Comparison of ENCODE assay signal across 8 cellular contexts in the genomic region with DNA sequence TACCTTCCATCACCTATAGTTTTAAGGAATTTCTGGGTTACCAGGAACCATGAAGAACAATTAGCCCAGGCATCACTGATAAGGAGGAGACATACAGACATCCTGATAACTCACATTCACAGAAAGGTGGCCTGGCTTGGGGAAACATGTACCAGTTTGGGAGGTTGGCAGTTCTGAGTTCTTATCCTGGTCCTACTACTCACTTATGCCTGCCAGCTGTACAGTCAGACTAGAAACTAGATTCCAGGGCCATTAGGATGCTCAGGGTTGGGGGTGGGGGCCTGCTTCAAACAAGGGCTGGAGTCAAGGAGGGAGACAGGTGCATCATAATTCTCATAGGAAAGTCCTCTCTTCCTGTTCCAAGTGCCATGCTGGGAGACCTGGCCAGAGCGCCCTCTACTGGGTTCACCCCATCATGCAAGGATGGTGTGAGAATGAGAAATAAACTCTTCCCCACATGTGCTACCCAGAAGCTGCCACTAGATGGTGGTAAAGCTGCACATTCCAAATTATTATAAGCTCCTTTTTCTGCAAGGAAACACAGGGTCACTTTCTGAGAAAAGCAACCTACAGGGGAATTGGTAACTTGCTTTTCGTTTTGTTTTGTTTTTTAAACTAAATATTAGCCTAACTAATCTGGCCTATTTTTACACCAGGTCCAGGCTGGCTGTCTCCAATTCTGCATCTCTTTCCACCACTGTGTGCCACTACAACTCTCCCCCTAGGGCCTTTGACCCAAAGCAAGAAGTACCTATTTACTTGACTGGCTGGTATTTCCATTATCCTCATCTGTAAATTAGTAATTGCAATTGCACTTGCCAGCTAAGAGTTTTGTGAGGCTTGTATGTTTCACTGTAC. TPM values are rescaled to one million over a fixed set of nuclear protein-coding genes. Genes with fewer than 3 reads are reported as not detected.
DNase-seq lines count a peak whose midpoint lies in the region; ATAC-seq and TF ChIP-seq lines count a peak whose summit lies in the region.

No MANE protein-coding gene starts in this region.

- H2AFZ ChIP-seq in Karpas-422 (ENCODE audit: low read length): no peak overlapping the region

- H3K4me3 Mint-ChIP-seq in activated naive CD4-positive, alpha-beta T cell treated with anti-CD3 and anti-CD28 coated beads for 36 hours: no peak overlapping the region

- H3K4me2 ChIP-seq in Karpas-422 (ENCODE audit: low read depth, low read length, poor library complexity, severe bottlenecking): no peak overlapping the region

- H3K9ac ChIP-seq in Karpas-422 (ENCODE audit: low read length): no peak overlapping the region

- intact Hi-C loops in activated naive CD4-positive, alpha-beta T cell treated with anti-CD3 and anti-CD28 coated beads for 36 hours (cut with micrococcal nuclease): loop anchor here (1.0 to 2.0 kb wide), 3 partner anchors 39 to 161 kb away; no protein-coding TSS in a partner anchor
- intact Hi-C loops in psoas muscle (cut with DNase I): no loop called here

- H3K27me3 ChIP-seq in Karpas-422 (ENCODE audit: low read length): no peaks in the 10 kb centered on the region
- no peaks in the 10 kb centered on the region for H3K27me3 ChIP-seq in psoas muscle (ENCODE audit: insufficient read depth in 3 of 3, low read length in 2 of 3)

- peak; percentile 80 for DNase-seq in DMS53 treated with DMSO at 0.1 percent for 48 hours (lab: John Stamatoyannopoulos, UW; ENCODE audit: unreplicated experiment)
- DNase-seq in Karpas-422: peak; percentile 85
- DNase-seq in SHP77 (lab: John Stamatoyannopoulos, UW): peak; percentile 66 to 81
- DNase-seq in activated naive CD4-positive, alpha-beta T cell treated with anti-CD3 and anti-CD28 coated beads for 36 hours: peak; percentile 88
- peak; percentile 60 for DNase-seq in glomerular visceral epithelial cell (ENCODE audit: extremely low spot score)
- DNase-seq in psoas muscle: peak in 1 of 2 donors; percentile 29

- H4K20me1 ChIP-seq in Karpas-422 (ENCODE audit: insufficient read depth, low read depth, low read length): no peaks in the 10 kb centered on the region

- H3K36me3 Mint-ChIP-seq in activated naive CD4-positive, alpha-beta T cell treated with anti-CD3 and anti-CD28 coated beads for 36 hours (ENCODE audit: low read depth): peaks cover 83% of the 10 kb centered on the region

- H3K9me3 Mint-ChIP-seq in activated naive CD4-positive, alpha-beta T cell treated with anti-CD3 and anti-CD28 coated beads for 36 hours: peaks cover 5% of the 10 kb centered on the region

- WGBS in psoas muscle, 3 donors: 5 to 10% (median 9%) methylated on average over 2 of the region's 2 CpGs

- no peaks in the 10 kb centered on the region for H3K79me2 ChIP-seq in Karpas-422 (ENCODE audit: low read length)

- peaks cover 28% of the 10 kb centered on the region for H3K4me1 Mint-ChIP-seq in activated naive CD4-positive, alpha-beta T cell treated with anti-CD3 and anti-CD28 coated beads for 36 hours (ENCODE audit: low read depth)

- no peak overlapping the region for H3K27ac ChIP-seq in Karpas-422 (ENCODE audit: low read length)
- no peak overlapping the region for H3K27ac ChIP-seq in psoas muscle

- peak; percentile 54 for TF ChIP-seq CTCF in psoas muscle (IDR thresholded peaks at IDR 0.05)

- peak overlapping the region; percentile 22 for H3K27ac Mint-ChIP-seq in activated naive CD4-positive, alpha-beta T cell treated with anti-CD3 and anti-CD28 coated beads for 36 hours

- H3K36me3 ChIP-seq in Karpas-422 (ENCODE audit: insufficient read depth, low read length) (no peaks in the 10 kb centered on the region), psoas muscle (ENCODE audit: insufficient read depth in 1 of 2, low read depth in 1 of 2) (peaks cover 0 to 4% of the 10 kb centered on the region in 2 donors)

- CTCF ChIA-PET in activated naive CD4-positive, alpha-beta T cell treated with anti-CD3 and anti-CD28 coated beads for 36 hours (lab: Charles Lee): interaction anchor here (0.6 to 4.0 kb wide), 61 partner anchors 9 to 246 kb away, joined by 3 to 68 read pairs (median 4); a partner anchor contains a TSS

- H3K4me3 ChIP-seq in Karpas-422 (ENCODE audit: low read length) (no peak overlapping the region), psoas muscle (no peak overlapping the region)

- no peaks in the 10 kb centered on the region for H3K9me2 ChIP-seq in Karpas-422 (replicated peaks; ENCODE audit: insufficient read depth, low read length)

- H3K27me3 Mint-ChIP-seq in activated naive CD4-positive, alpha-beta T cell treated with anti-CD3 and anti-CD28 coated beads for 36 hours (ENCODE audit: low read depth): no peaks in the 10 kb centered on the region

- no peaks in the 10 kb centered on the region for H3K4me1 ChIP-seq in Karpas-422 (ENCODE audit: low read length)
- no peaks in the 10 kb centered on the region for H3K4me1 ChIP-seq in psoas muscle

- H3K9me3 ChIP-seq in Karpas-422 (ENCODE audit: low read length) (no peaks in the 10 kb centered on the region), psoas muscle (no peaks in the 10 kb centered on the region)

- no peak for ATAC-seq in psoas muscle
- ATAC-seq in GM19397 (IDR thresholded peaks at IDR 0.05; ENCODE audit: unreplicated experiment): no peak
- no peak for ATAC-seq in GM21619 (IDR thresholded peaks at IDR 0.05; ENCODE audit: unreplicated experiment)

RNA-seq across cellular contexts. Expression of a gene that starts 14.5 kb away (rescaled TPM):
- total RNA-seq in Karpas-422 (2014; rRNA removed; shearing (Covaris generic); ENCODE audit: low replicate concordance): 3.0 and 6.3 TPM in 2 replicates
- total RNA-seq in activated naive CD4-positive, alpha-beta T cell treated with anti-CD3 and anti-CD28 coated beads for 36 hours: 100 to 1,000 TPM; 191 to 196 TPM
- 1 to 10 TPM; 2.1 to 8.4 (median 3.7) TPM for total RNA-seq in psoas muscle
- polyA plus RNA-seq in psoas muscle: 1 to 10 TPM; 1.5 to 1.8 (median 1.7) TPM

RNA-seq across cellular contexts. Expression of a gene that starts 54.5 kb away (rescaled TPM):
- 6.3 and 7.9 TPM in 2 replicates for total RNA-seq in Karpas-422 (2014; rRNA removed; shearing (Covaris generic); ENCODE audit: low replicate concordance)
- 10 to 100 TPM; 26.1 to 28.0 TPM for total RNA-seq in activated naive CD4-positive, alpha-beta T cell treated with anti-CD3 and anti-CD28 coated beads for 36 hours
- total RNA-seq in psoas muscle: 1 to 10 TPM; 1.5 to 6.7 (median 3.1) TPM
- 1 to 10 TPM; 1.1 to 1.7 (median 1.4) TPM for polyA plus RNA-seq in psoas muscle

Comparison
In these comparisons a context has a peak if more than half of its experiments do, and no peak if none do; other contexts are left out.
1. RNA of a gene that starts 14.5 kb away (total RNA-seq): 191 to 196 TPM in activated naive CD4-positive, alpha-beta T cell treated with anti-CD3 and anti-CD28 coated beads for 36 hours; 3.0 to 6.3 TPM in Karpas-422 and 2.1 to 8.4 TPM in psoas muscle; every median in the first group is over 10 times any median in the second.